17 cellular contexts compared by ENCODE assay signal in genomic region chr9:18941060-18941746, GRCh38.
A peak's percentile ranks its signal among the peaks of the same experiment; 100 is the strongest.
DNase-seq lines count a peak whose midpoint lies in the region; ATAC-seq and TF ChIP-seq lines count a peak whose summit lies in the region.
"Had no signal": no experiment of that assay in that cellular context is flagged by ENCODE, and none has a peak within 500 bp of the region (broad histone marks: within the 10 kb centered on the region; RNA-seq: fewer than 3 reads in every experiment).

No MANE protein-coding gene starts in this region.

- H3K4me3 ChIP-seq in right cardiac atrium (ENCODE audit: low read length) (no peak overlapping the region), LNCaP clone FGC (ENCODE audit: low read depth, low read length) (no peak overlapping the region)
- H3K4me3 ChIP-seq: BLaER1 treated with 17β-estradiol and CSF1 and Interleukin-3, amounts not matched to agents 10 nM and 100 nM had no signal

- 64% methylated on average over 8 of the region's 8 CpGs for WGBS in right cardiac atrium

- H3K27me3 ChIP-seq in right cardiac atrium (ENCODE audit: control insufficient read depth, insufficient read depth), result no peaks in the 10 kb centered on the region
- H3K27me3 ChIP-seq: BLaER1 treated with 17β-estradiol and CSF1 and Interleukin-3, amounts not matched to agents 10 nM and 100 nM had no signal

- ATAC-seq in Right ventricle myocardium superior (ENCODE audit: poor library complexity) (peak; percentile 88), right cardiac atrium (no peak)
- ATAC-seq: CD8-positive, alpha-beta T cell; HCT116 had no signal

- DNase-seq in Right ventricle myocardium superior, result no peak
- no peak for DNase-seq in right cardiac atrium
- peak; percentile 7 for DNase-seq in LNCaP clone FGC (ENCODE audit: low read depth)
- peak; percentile 55 for DNase-seq in NCI-H446 treated with DMSO at 0.1 percent for 48 hours (lab: John Stamatoyannopoulos, UW)
- no peak for DNase-seq in GM19238 (ENCODE audit: insufficient read length, low spot score)
- no peak for DNase-seq in NCI-H2171 (lab: John Stamatoyannopoulos, UW)
- no peak for DNase-seq in kidney tubule cell (ENCODE audit: low spot score)
- DNase-seq: CD8-positive, alpha-beta T cell; COR-L47; DMS 273 treated with DMSO at 0.1 percent for 48 hours; DMS53; GDM1; GOT3; H7; HFFc6 had no signal

- intact Hi-C loops in Right ventricle myocardium superior (cut with DNase I) (no loop called here), right cardiac atrium (cut with DNase I) (no loop called here)

- H3K9me3 ChIP-seq in right cardiac atrium (ENCODE audit: control insufficient read depth, low read length), result no peaks in the 10 kb centered on the region

- H3K4me1 ChIP-seq in right cardiac atrium (ENCODE audit: control insufficient read depth, insufficient read depth, low read length), result no peaks in the 10 kb centered on the region

- TF ChIP-seq CTCF in LNCaP clone FGC (IDR thresholded peaks at IDR 0.05; ENCODE audit: control insufficient read depth, extremely low read depth, insufficient read depth), result no peak

- H3K27ac ChIP-seq in right cardiac atrium (ENCODE audit: low read length), result no peak overlapping the region

Comparison
In these comparisons a context has a peak if more than half of its experiments do, and no peak if none do; other contexts are left out.
1. DNase-seq: peak in LNCaP clone FGC (single experiment) and NCI-H446 treated with DMSO at 0.1 percent for 48 hours (single experiment); none in Right ventricle myocardium superior (single experiment), right cardiac atrium (0 of 3), GM19238 (single experiment), NCI-H2171 (single experiment) and kidney tubule cell (single experiment).